Comparison of ENCODE assay signal across 1 cellular context in the genomic region with DNA sequence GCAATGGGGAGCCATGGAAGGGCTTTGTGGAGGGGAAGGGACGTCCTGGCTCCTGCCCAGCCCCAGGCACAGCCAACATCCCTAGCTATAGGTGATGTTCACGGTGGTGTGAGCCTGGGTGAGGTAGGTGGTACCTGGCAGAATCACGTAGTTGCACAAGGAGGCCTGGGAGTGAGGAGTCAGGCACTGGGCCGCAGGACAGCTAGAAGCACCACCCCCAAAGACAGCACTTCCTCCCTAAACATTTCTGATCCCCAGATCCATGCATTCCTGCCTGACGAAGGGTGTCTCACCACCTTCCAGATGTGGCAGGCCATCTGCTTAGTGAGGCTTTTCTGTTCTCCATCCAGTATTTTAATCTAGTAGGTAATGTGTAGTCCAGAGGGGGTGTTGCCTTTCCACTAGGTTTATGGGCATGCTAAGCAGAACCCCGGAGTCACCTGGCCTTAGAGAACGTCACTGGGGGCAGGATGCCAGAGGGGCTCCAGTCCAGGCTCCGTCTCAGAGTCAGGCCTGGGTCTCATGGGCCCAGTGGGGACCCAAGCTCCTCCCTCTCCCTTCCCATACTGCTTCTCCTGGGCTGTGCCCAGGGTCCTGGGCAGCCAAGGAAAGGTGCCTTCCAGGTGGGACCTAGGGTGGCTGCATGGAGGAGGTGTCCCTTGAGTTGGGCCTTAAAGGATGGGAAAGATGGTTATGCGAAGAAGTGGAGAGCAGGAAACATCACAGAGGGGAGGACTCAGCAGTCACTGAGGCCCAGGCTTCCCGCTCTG.
TF ChIP-seq lines count a peak whose summit lies in the region.

No MANE protein-coding gene starts in this region.

TF ChIP-seq in K562, 482 proteins besides CTCF, POLR2A, EP300 and RAD21:
- no peak for TF ChIP-seq CBX1 (IDR thresholded peaks at IDR 0.05; ENCODE audit: low read depth)
- no peak for TF ChIP-seq MAFG (tag; conservative IDR thresholded peaks at IDR 0.05)
- peak; percentile 65 for TF ChIP-seq ZFP36 (IDR thresholded peaks at IDR 0.05; ENCODE audit: low read depth, low read length, partially characterized antibody)
